In genomic region chr15:89445553-89445952, GRCh38 we compare ENCODE assay signal across 21 cellular contexts. TPM values are rescaled to one million over a fixed set of nuclear protein-coding genes. Genes with fewer than 3 reads are reported as not detected.
DNase-seq lines count a peak whose midpoint lies in the region; TF ChIP-seq lines count a peak whose summit lies in the region.
"Had no signal": no experiment of that assay in that cellular context is flagged by ENCODE, and none has a peak within 500 bp of the region (broad histone marks: within the 10 kb centered on the region; RNA-seq: fewer than 3 reads in every experiment).

No MANE protein-coding gene starts in this region.

- H3K27ac ChIP-seq in SK-N-MC (peak overlapping the region; percentile 10; the same call in 1 of the 2 replicates), neural progenitor cell (no peak overlapping the region), substantia nigra (ENCODE audit: low read depth, low read length, poor library complexity, severe bottlenecking) (no peak overlapping the region)
- H3K27ac ChIP-seq: BLaER1 treated with 17β-estradiol and CSF1 and Interleukin-3, amounts not matched to agents 10 nM and 100 nM had no signal

- H3K27me3 Mint-ChIP-seq in brain (peaks cover 4% of the 10 kb centered on the region), neural progenitor cell (ENCODE audit: insufficient read depth, low read depth) (peaks cover 27% of the 10 kb centered on the region)

- H3K9me3 ChIP-seq in SK-N-MC (ENCODE audit: low read depth, low read length) = no peaks in the 10 kb centered on the region
- H3K9me3 ChIP-seq in neural progenitor cell (ENCODE audit: low read depth) = no peaks in the 10 kb centered on the region
- H3K9me3 ChIP-seq: BE2C; BLaER1 treated with 17β-estradiol and CSF1 and Interleukin-3, amounts not matched to agents 10 nM and 100 nM had no signal

- H4K20me1 ChIP-seq in neural progenitor cell (ENCODE audit: low read depth) = peaks cover 23% of the 10 kb centered on the region
- H4K20me1 ChIP-seq: BLaER1 treated with 17β-estradiol and CSF1 and Interleukin-3, amounts not matched to agents 10 nM and 100 nM had no signal

- no peaks in the 10 kb centered on the region for H3K79me2 ChIP-seq in neural progenitor cell (ENCODE audit: low read depth)

- DNase-seq in SK-N-MC (ENCODE audit: low read depth, low spot score) = no peak
- DNase-seq in neural progenitor cell (ENCODE audit: low spot score) = no peak
- DNase-seq in RPMI8226 = no peak
- no peak for DNase-seq in nucleus accumbens (lab: John Stamatoyannopoulos, UW)
- no peak for DNase-seq in substantia nigra (lab: John Stamatoyannopoulos, UW)
- DNase-seq: ACHN; AML-193; BE2C; Calu3; CD4-positive, alpha-beta T cell; DMS53; DMS79 treated with DMSO at 0.1 percent for 48 hours; GF-D8; H9 had no signal

- no peak overlapping the region for H3K4me3 Mint-ChIP-seq in brain
- peak overlapping the region; percentile 4 for H3K4me3 Mint-ChIP-seq in neural progenitor cell
- H3K4me3 Mint-ChIP-seq: CD14-positive monocyte; CD4-positive, alpha-beta T cell; GM23338 had no signal

- H3F3A ChIP-seq in neural progenitor cell (ENCODE audit: low read depth) = peaks cover 31% of the 10 kb centered on the region

- H3K9me3 Mint-ChIP-seq in brain (no peaks in the 10 kb centered on the region), neural progenitor cell (no peaks in the 10 kb centered on the region)
- H3K9me3 Mint-ChIP-seq: CD14-positive monocyte; CD4-positive, alpha-beta T cell; GM23338; H9 had no signal

- H3K36me3 ChIP-seq in SK-N-MC (ENCODE audit: insufficient read depth, low read length) = no peaks in the 10 kb centered on the region
- no peaks in the 10 kb centered on the region for H3K36me3 ChIP-seq in neural progenitor cell
- H3K36me3 ChIP-seq: BE2C; BLaER1 treated with 17β-estradiol and CSF1 and Interleukin-3, amounts not matched to agents 10 nM and 100 nM had no signal

- H3K27me3 ChIP-seq in neural progenitor cell = peaks cover 84% of the 10 kb centered on the region

- H3K27ac Mint-ChIP-seq in brain (peak overlapping the region; percentile 46 to 93 (median 92)), neural progenitor cell (no peak overlapping the region)
- H3K27ac Mint-ChIP-seq: CD14-positive monocyte; CD4-positive, alpha-beta T cell; GM23338; H9 had no signal

- H2AFZ ChIP-seq in neural progenitor cell (replicated peaks) = no peak overlapping the region
- H2AFZ ChIP-seq: GM23338 had no signal

- H3K36me3 Mint-ChIP-seq in brain (no peaks in the 10 kb centered on the region), neural progenitor cell (no peaks in the 10 kb centered on the region)

- H3K4me1 Mint-ChIP-seq in brain (peaks cover 90% of the 10 kb centered on the region), neural progenitor cell (peaks cover 22% of the 10 kb centered on the region)

- peaks cover 45% of the 10 kb centered on the region for H3K4me1 ChIP-seq in neural progenitor cell

- H3K4me2 ChIP-seq in neural progenitor cell = no peak overlapping the region

- no peak for TF ChIP-seq CTCF in brain (conservative IDR thresholded peaks at IDR 0.05)
- TF ChIP-seq CTCF in neural progenitor cell (IDR thresholded peaks at IDR 0.05) = no peak

- no peak overlapping the region for H3K9ac ChIP-seq in SK-N-MC (ENCODE audit: insufficient read length)
- H3K9ac ChIP-seq in neural progenitor cell = no peak overlapping the region
- H3K9ac ChIP-seq: BLaER1 treated with 17β-estradiol and CSF1 and Interleukin-3, amounts not matched to agents 10 nM and 100 nM had no signal

- H3K4me3 ChIP-seq in SK-N-MC (no peak overlapping the region), neural progenitor cell (no peak overlapping the region)
- H3K4me3 ChIP-seq: BLaER1 treated with 17β-estradiol and CSF1 and Interleukin-3, amounts not matched to agents 10 nM and 100 nM; GM23338 had no signal

RNA-seq across cellular contexts. Expression of gene RHCG, which starts 50.8 kb away (rescaled TPM):
- 4.0 TPM for polyA plus RNA-seq in brain (ENCODE audit: insufficient read depth, low read depth, low replicate concordance)
- not detected in 2 replicates for total RNA-seq in neural progenitor cell (ENCODE audit: low replicate concordance)
- total RNA-seq: CD4-positive, alpha-beta T cell; Daoy; G401; H4 had no signal
- polyA plus RNA-seq: CD14-positive monocyte had no signal
